In the genomic region with DNA sequence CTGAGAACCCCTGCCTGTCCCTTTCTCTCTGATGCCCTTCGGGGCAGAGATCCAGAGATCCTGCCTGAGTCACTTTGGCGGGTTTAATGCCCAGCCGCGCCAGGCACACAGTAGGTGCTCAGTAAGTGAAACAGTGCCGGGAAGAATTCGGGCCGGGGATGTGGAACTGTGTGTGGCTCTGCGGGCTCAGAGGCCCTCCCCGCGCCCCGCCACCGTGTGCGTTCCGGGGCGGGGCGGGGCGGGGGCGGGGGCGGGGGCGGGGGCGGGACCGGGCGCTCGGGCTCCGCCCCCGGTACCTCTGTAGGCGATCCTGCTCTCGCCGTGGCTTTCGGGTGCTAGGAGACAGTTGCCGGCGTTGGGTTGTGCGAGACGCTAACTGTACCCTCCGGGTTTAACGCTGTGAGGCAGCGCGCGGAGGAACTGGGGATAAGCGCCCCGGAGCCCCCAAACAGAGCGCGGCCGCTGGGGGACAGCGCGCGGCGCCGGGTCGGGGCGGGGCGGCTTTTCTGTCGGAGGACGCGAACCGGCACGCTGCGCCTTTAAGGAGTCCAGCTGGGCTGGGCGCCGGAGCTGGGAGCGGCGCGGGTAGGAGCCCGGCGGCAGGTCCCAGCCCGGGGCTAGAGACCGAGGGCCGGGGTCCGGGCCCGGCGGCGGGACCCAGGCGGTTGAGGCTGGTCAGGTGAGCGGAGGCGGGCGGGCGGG, we compare ENCODE assay signal across 8 cellular contexts. TPM values are rescaled to one million over a fixed set of nuclear protein-coding genes. Genes with fewer than 3 reads are reported as not detected.
DNase-seq lines count a peak whose midpoint lies in the region; ATAC-seq and TF ChIP-seq lines count a peak whose summit lies in the region.

A gene with protein sequence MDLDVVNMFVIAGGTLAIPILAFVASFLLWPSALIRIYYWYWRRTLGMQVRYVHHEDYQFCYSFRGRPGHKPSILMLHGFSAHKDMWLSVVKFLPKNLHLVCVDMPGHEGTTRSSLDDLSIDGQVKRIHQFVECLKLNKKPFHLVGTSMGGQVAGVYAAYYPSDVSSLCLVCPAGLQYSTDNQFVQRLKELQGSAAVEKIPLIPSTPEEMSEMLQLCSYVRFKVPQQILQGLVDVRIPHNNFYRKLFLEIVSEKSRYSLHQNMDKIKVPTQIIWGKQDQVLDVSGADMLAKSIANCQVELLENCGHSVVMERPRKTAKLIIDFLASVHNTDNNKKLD (plus strand): TSS at position 555 of the 702 bp plus-strand sequence. CDS start 18,795 bp downstream, outside the sequence.

- H3K9me3 ChIP-seq in parathyroid adenoma (ENCODE audit: control insufficient read depth, low read length) (no peaks in the 10 kb centered on the region), tibial nerve (no peaks in the 10 kb centered on the region)

- peak in 1 of 2 donors; percentile 49 for TF ChIP-seq EP300 in tibial nerve (IDR thresholded peaks at IDR 0.05)

- H3K9me3 Mint-ChIP-seq in activated naive CD4-positive, alpha-beta T cell treated with anti-CD3 and anti-CD28 coated beads, Interleukin-2, amount 50 U/mL, for 72 hours = no peaks in the 10 kb centered on the region

- H3K36me3 ChIP-seq in parathyroid adenoma (ENCODE audit: control insufficient read depth, insufficient read depth, low read length) (no peaks in the 10 kb centered on the region), tibial nerve (no peaks in the 10 kb centered on the region)

- peak; percentile 29 to 37 for TF ChIP-seq POLR2A in tibial nerve (IDR thresholded peaks at IDR 0.05)

- H3K4me1 ChIP-seq in parathyroid adenoma (peaks cover 4% of the 10 kb centered on the region), tibial nerve (peaks cover 0 to 28% (median 14%) of the 10 kb centered on the region in 4 donors)

- H3K4me3 ChIP-seq in parathyroid adenoma (ENCODE audit: low read depth, low read length) = peak within 1 kb of the TSS; percentile 73
- H3K4me3 ChIP-seq in tibial nerve = peak within 1 kb of the TSS; percentile 61 to 87 (median 72)

- H3K27ac ChIP-seq in parathyroid adenoma (peak within 1 kb of the TSS; percentile 50), tibial nerve (peak within 1 kb of the TSS; percentile 67 to 89 (median 82))

- peak within 1 kb of the TSS; percentile 75 for H3K4me2 ChIP-seq in parathyroid adenoma (ENCODE audit: low read length)

- H3K79me2 ChIP-seq in parathyroid adenoma = no peaks in the 10 kb centered on the region

- 0 to 1% methylated on average over 16 to 24 of the region's 77 CpGs for WGBS in tibial nerve, 2 donors

- intact Hi-C loops in Right ventricle myocardium superior (cut with DNase I) = loop anchor here (10.0 kb wide), 1 partner anchor 47 kb away; no protein-coding TSS in a partner anchor

- no peak within 1 kb of the TSS for H3K9ac ChIP-seq in parathyroid adenoma

- ATAC-seq in GM21381 (IDR thresholded peaks at IDR 0.05; ENCODE audit: unreplicated experiment) (peak; percentile 61), Right ventricle myocardium superior (ENCODE audit: poor library complexity) (peak; percentile 95)
- peak; percentile 84 to 89 for ATAC-seq in activated naive CD4-positive, alpha-beta T cell treated with anti-CD3 and anti-CD28 coated beads, Interleukin-2, amount 50 U/mL, for 72 hours

- TF ChIP-seq CTCF in parathyroid adenoma (IDR thresholded peaks at IDR 0.05) (peak; percentile 49), tibial nerve (IDR thresholded peaks at IDR 0.05) (peak in 4 of 5 experiments; percentile 28 to 66 (median 43))

- H3K27me3 ChIP-seq in parathyroid adenoma (ENCODE audit: control insufficient read depth, insufficient read depth, low read length) (no peaks in the 10 kb centered on the region), tibial nerve (no peaks in the 10 kb centered on the region)

- no peaks in the 10 kb centered on the region for H3K36me3 Mint-ChIP-seq in activated naive CD4-positive, alpha-beta T cell treated with anti-CD3 and anti-CD28 coated beads, Interleukin-2, amount 50 U/mL, for 72 hours

- H3K27ac Mint-ChIP-seq in activated naive CD4-positive, alpha-beta T cell treated with anti-CD3 and anti-CD28 coated beads, Interleukin-2, amount 50 U/mL, for 72 hours = peak within 1 kb of the TSS; percentile 69 to 77

- H2AFZ ChIP-seq in parathyroid adenoma = peak within 1 kb of the TSS; percentile 96

- peak; percentile 19 for DNase-seq in DMS53 treated with DMSO at 0.1 percent for 48 hours (lab: John Stamatoyannopoulos, UW; ENCODE audit: unreplicated experiment)
- peak in 65 of 76 experiments; percentile 4 to 86 (median 52) for DNase-seq in HUDEP-2 (lab: John Stamatoyannopoulos, UW; ENCODE audit: unreplicated experiment in 76 of 76)
- DNase-seq in SK-N-DZ (ENCODE audit: low spot score) = peak; percentile 68
- DNase-seq in activated naive CD4-positive, alpha-beta T cell treated with anti-CD3 and anti-CD28 coated beads, Interleukin-2, amount 50 U/mL, for 72 hours (ENCODE audit: low spot score in 2 of 2) = peak; percentile 81 to 91
- DNase-seq in Right ventricle myocardium superior = peak; percentile 81
- peak; percentile 52 to 65 for DNase-seq in tibial nerve (ENCODE audit: low spot score in 2 of 2)

RNA-seq across cellular contexts. Expression of the gene that starts here (rescaled TPM):
- polyA plus RNA-seq in SK-N-DZ (2014; cell fraction: cytosol; rRNA removed) = 10.0 and 15.6 TPM in 2 replicates
- polyA plus RNA-seq in SK-N-DZ (2014; cell fraction: nucleus; rRNA removed) = 6.2 and 8.6 TPM in 2 replicates
- total RNA-seq in activated naive CD4-positive, alpha-beta T cell treated with anti-CD3 and anti-CD28 coated beads, Interleukin-2, amount 50 U/mL, for 72 hours = 1 to 10 TPM; 3.5 to 5.5 TPM
- 8.3 TPM for total RNA-seq in Right ventricle myocardium superior
- total RNA-seq in tibial nerve = 10 to 100 TPM; 18.8 to 29.7 (median 19.5) TPM

Comparison
In these comparisons a context has a peak if more than half of its experiments do, and no peak if none do; other contexts are left out.
1. Peak in every context shown above with its lines: DNase-seq, ATAC-seq, H3K4me3 ChIP-seq and H3K27ac ChIP-seq.
2. DNase-seq: peak in every context shown above with its lines; median percentile 86 in activated naive CD4-positive, alpha-beta T cell treated with anti-CD3 and anti-CD28 coated beads, Interleukin-2, amount 50 U/mL, for 72 hours; 81 in Right ventricle myocardium superior; 68 in SK-N-DZ; 58 in tibial nerve; 52 in HUDEP-2; 19 in DMS53 treated with DMSO at 0.1 percent for 48 hours.